Comparison of ENCODE assay signal across 10 cellular contexts in the genomic region with DNA sequence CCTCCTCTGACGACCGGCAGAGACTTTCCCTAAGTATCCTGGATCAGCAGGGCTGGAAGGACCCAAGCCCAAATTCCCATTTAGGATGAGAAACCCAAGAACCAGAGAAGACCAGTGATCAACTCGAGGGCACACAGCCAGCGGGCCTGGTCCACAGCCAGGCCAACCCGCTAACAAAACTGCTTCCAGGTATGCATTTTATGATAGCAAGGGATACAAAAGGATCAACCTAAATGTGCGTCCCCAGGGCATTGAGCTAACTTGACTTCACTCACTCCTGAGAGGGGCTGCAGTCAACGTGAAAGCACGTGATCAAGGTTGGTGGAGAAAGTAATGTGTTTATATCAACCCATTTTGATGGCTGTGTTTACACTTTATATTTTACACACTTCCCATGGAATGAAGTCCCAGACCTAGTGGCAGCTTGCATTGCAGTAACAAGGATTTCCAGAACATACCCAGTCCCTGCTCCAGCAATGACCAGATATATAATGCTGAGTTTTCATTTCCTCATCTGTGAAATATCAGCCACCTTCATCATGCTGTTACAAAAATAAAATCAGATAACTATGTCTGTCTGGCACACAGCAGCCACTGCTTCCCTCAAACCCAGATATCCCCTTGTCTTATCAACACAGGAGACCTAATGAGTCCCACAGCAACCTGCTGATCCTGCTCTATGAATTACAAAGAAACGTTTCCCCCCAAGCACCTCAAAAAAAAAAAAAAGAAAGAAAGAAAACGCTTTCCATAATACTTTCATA. TPM values are rescaled to one million over a fixed set of nuclear protein-coding genes. Genes with fewer than 3 reads are reported as not detected.
DNase-seq lines count a peak whose midpoint lies in the region; ATAC-seq and TF ChIP-seq lines count a peak whose summit lies in the region.
"Had no signal": no experiment of that assay in that cellular context is flagged by ENCODE, and none has a peak within 500 bp of the region (broad histone marks: within the 10 kb centered on the region; RNA-seq: fewer than 3 reads in every experiment).

No MANE protein-coding gene starts in this region.

- CTCF ChIA-PET in activated CD4-positive, alpha-beta T cell treated with anti-CD3 and anti-CD28 coated beads, Interleukin-2, amount 10 ng/mL, durations not matched to agents 7 days and 5 days (lab: Charles Lee) = interaction anchor here (0.9 to 1.5 kb wide), 3 partner anchors 12 to 54 kb away, joined by 3 to 12 read pairs (median 3); no protein-coding TSS in a partner anchor

- H3K4me3 Mint-ChIP-seq in activated CD4-positive, alpha-beta T cell treated with anti-CD3 and anti-CD28 coated beads, Interleukin-2, amount 10 ng/mL, durations not matched to agents 7 days and 5 days = peak overlapping the region; percentile 92
- H3K4me3 Mint-ChIP-seq in T-helper 17 cell = peak overlapping the region; percentile 100
- H3K4me3 Mint-ChIP-seq in progenitor cell of endocrine pancreas (ENCODE audit: low read depth) = no peak overlapping the region

- ATAC-seq in T-helper 17 cell (no peak), right cardiac atrium (no peak), GM21576 (IDR thresholded peaks at IDR 0.05; ENCODE audit: unreplicated experiment) (no peak)
- no peak for ATAC-seq in stimulated activated naive CD8-positive, alpha-beta T cell treated with anti-CD3 and anti-CD28 coated beads, Interleukin-15, Interleukin-2, amounts not matched to agents 100 U/mL and 50 U/mL, for 24 hours

- peaks cover 57% of the 10 kb centered on the region for H3K4me1 Mint-ChIP-seq in activated CD4-positive, alpha-beta T cell treated with anti-CD3 and anti-CD28 coated beads, Interleukin-2, amount 10 ng/mL, durations not matched to agents 7 days and 5 days
- H3K4me1 Mint-ChIP-seq in T-helper 17 cell = peaks cover 52% of the 10 kb centered on the region
- H3K4me1 Mint-ChIP-seq in progenitor cell of endocrine pancreas (ENCODE audit: low read depth) = peaks cover 15% of the 10 kb centered on the region

- peak overlapping the region; percentile 97 for H3K27ac Mint-ChIP-seq in activated CD4-positive, alpha-beta T cell treated with anti-CD3 and anti-CD28 coated beads, Interleukin-2, amount 10 ng/mL, durations not matched to agents 7 days and 5 days
- H3K27ac Mint-ChIP-seq in T-helper 17 cell (peak overlapping the region; percentile 100), progenitor cell of endocrine pancreas (no peak overlapping the region)

- no peaks in the 10 kb centered on the region for H3K27me3 Mint-ChIP-seq in activated CD4-positive, alpha-beta T cell treated with anti-CD3 and anti-CD28 coated beads, Interleukin-2, amount 10 ng/mL, durations not matched to agents 7 days and 5 days
- H3K27me3 Mint-ChIP-seq in T-helper 17 cell (no peaks in the 10 kb centered on the region), progenitor cell of endocrine pancreas (peaks cover 4% of the 10 kb centered on the region)

- H3K27ac ChIP-seq in right cardiac atrium (ENCODE audit: low read length) = peak overlapping the region; percentile 82

- WGBS in right cardiac atrium = 57% methylated on average over 10 of the region's 10 CpGs

- TF ChIP-seq CTCF in progenitor cell of endocrine pancreas (IDR thresholded peaks at IDR 0.05; ENCODE audit: unreplicated experiment) = no peak

- peaks cover 35% of the 10 kb centered on the region for H3K36me3 Mint-ChIP-seq in activated CD4-positive, alpha-beta T cell treated with anti-CD3 and anti-CD28 coated beads, Interleukin-2, amount 10 ng/mL, durations not matched to agents 7 days and 5 days (ENCODE audit: low read depth)
- H3K36me3 Mint-ChIP-seq in T-helper 17 cell (ENCODE audit: low read depth) = peaks cover 15% of the 10 kb centered on the region
- H3K36me3 Mint-ChIP-seq in progenitor cell of endocrine pancreas (ENCODE audit: insufficient read depth) = no peaks in the 10 kb centered on the region

- no peaks in the 10 kb centered on the region for H3K27me3 ChIP-seq in right cardiac atrium (ENCODE audit: control insufficient read depth, insufficient read depth)

- POLR2A ChIA-PET in activated CD4-positive, alpha-beta T cell treated with anti-CD3 and anti-CD28 coated beads, Interleukin-2, amount 10 ng/mL, durations not matched to agents 7 days and 5 days (lab: Charles Lee) = no interaction called here

- intact Hi-C loops in right cardiac atrium (cut with DNase I) = no loop called here

- H3K4me3 ChIP-seq in right cardiac atrium (ENCODE audit: low read length) = peak overlapping the region; percentile 7

- DNase-seq in activated CD4-positive, alpha-beta T cell treated with anti-CD3 and anti-CD28 coated beads, Interleukin-2, amount 10 ng/mL, durations not matched to agents 7 days and 5 days = no peak
- no peak for DNase-seq in activated CD4-positive, alpha-beta T cell treated with anti-CD3 and anti-CD28 coated beads for 1 hour
- DNase-seq in T-helper 17 cell = no peak
- no peak for DNase-seq in right cardiac atrium
- peak; percentile 12 for DNase-seq in stimulated activated naive CD8-positive, alpha-beta T cell treated with anti-CD3 and anti-CD28 coated beads, Interleukin-15, Interleukin-2, amounts not matched to agents 100 U/mL and 50 U/mL, for 24 hours
- DNase-seq in progenitor cell of endocrine pancreas (ENCODE audit: low spot score, unreplicated experiment) = no peak
- no peak for DNase-seq in AML-193 (lab: John Stamatoyannopoulos, UW)
- DNase-seq: activated effector memory CD4-positive, alpha-beta T cell treated with Interleukin-2 at 50 U/mL for 16 hours; NCI-H1436 had no signal

- H3K9me3 ChIP-seq in T-helper 17 cell (ENCODE audit: control insufficient read depth, low read length, poor library complexity, severe bottlenecking) (no peaks in the 10 kb centered on the region), right cardiac atrium (ENCODE audit: control insufficient read depth, low read length) (no peaks in the 10 kb centered on the region)

- no peaks in the 10 kb centered on the region for H3K9me3 Mint-ChIP-seq in activated CD4-positive, alpha-beta T cell treated with anti-CD3 and anti-CD28 coated beads, Interleukin-2, amount 10 ng/mL, durations not matched to agents 7 days and 5 days
- H3K9me3 Mint-ChIP-seq in progenitor cell of endocrine pancreas (ENCODE audit: low read depth) = no peaks in the 10 kb centered on the region

- H3K4me1 ChIP-seq in right cardiac atrium (ENCODE audit: control insufficient read depth, insufficient read depth, low read length) = no peaks in the 10 kb centered on the region

RNA-seq across cellular contexts. Expression of a gene that starts 2.1 kb away (rescaled TPM):
- total RNA-seq in activated CD4-positive, alpha-beta T cell treated with anti-CD3 and anti-CD28 coated beads, Interleukin-2, amount 10 ng/mL, durations not matched to agents 7 days and 5 days = 10 to 100 TPM; 40.4 to 41.2 TPM
- total RNA-seq in T-helper 17 cell = 10 to 100 TPM; 29.3 to 35.7 TPM
- total RNA-seq in right cardiac atrium = 1 to 10 TPM; 1.2 to 1.7 (median 1.5) TPM
- 1.1 TPM for polyA plus RNA-seq in right cardiac atrium
- total RNA-seq in progenitor cell of endocrine pancreas = 0.12 TPM in 1 of 2 replicates, not detected in the other

Comparison
In these comparisons a context has a peak if more than half of its experiments do, and no peak if none do; other contexts are left out.
1. RNA of a gene that starts 2.1 kb away (total RNA-seq): 40.4 to 41.2 TPM in activated CD4-positive, alpha-beta T cell treated with anti-CD3 and anti-CD28 coated beads, Interleukin-2, amount 10 ng/mL, durations not matched to agents 7 days and 5 days and 29.3 to 35.7 TPM in T-helper 17 cell; 1.2 to 1.7 TPM in right cardiac atrium and 0.12 TPM in progenitor cell of endocrine pancreas; every median in the first group is over 10 times any median in the second.